8 cellular contexts compared by ENCODE assay signal in the genomic region with DNA sequence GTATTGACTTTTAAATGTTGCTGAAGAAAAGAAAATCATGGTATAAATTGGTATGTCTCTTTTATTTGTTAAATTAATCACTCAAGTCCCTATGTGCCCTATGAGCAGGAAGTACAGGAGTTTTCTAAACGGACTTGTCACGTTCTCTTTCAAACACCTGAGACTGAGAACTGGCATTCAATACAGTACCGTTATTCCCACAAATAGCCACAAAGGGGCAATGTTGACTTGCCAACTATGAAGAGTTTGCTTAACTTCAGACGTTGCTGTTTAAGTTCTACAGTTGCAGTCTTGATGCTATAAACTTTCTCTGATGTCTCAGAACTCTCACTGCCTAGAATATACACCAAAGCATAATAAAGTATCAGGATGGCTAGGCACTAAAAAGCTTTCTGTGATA. TPM values are rescaled to one million over a fixed set of nuclear protein-coding genes. Genes with fewer than 3 reads are reported as not detected.
DNase-seq lines count a peak whose midpoint lies in the region; ATAC-seq and TF ChIP-seq lines count a peak whose summit lies in the region.

No MANE protein-coding gene starts in this region.

- H3K27ac Mint-ChIP-seq in activated CD4-positive, alpha-beta T cell treated with anti-CD3 and anti-CD28 coated beads, Interleukin-2, amount 10 ng/mL, durations not matched to agents 7 days and 5 days: no peak overlapping the region
- no peak overlapping the region for H3K27ac Mint-ChIP-seq in nephron

- TF ChIP-seq CTCF in nephron (IDR thresholded peaks at IDR 0.05; ENCODE audit: unreplicated experiment in 3 of 3): peak; percentile 56 to 68 (median 61)

- no peaks in the 10 kb centered on the region for H3K4me1 Mint-ChIP-seq in activated CD4-positive, alpha-beta T cell treated with anti-CD3 and anti-CD28 coated beads, Interleukin-2, amount 10 ng/mL, durations not matched to agents 7 days and 5 days
- H3K4me1 Mint-ChIP-seq in nephron: no peaks in the 10 kb centered on the region

- POLR2A ChIA-PET in activated CD4-positive, alpha-beta T cell treated with anti-CD3 and anti-CD28 coated beads, Interleukin-2, amount 10 ng/mL, durations not matched to agents 7 days and 5 days (lab: Charles Lee): no interaction called here

- no peak overlapping the region for H3K4me3 Mint-ChIP-seq in activated CD4-positive, alpha-beta T cell treated with anti-CD3 and anti-CD28 coated beads, Interleukin-2, amount 10 ng/mL, durations not matched to agents 7 days and 5 days
- H3K4me3 Mint-ChIP-seq in nephron: no peak overlapping the region

- DNase-seq in activated CD4-positive, alpha-beta T cell treated with anti-CD3 and anti-CD28 coated beads, Interleukin-2, amount 10 ng/mL, durations not matched to agents 7 days and 5 days: peak; percentile 26
- DNase-seq in activated CD4-positive, alpha-beta T cell treated with anti-CD3 and anti-CD28 coated beads, Interleukin-2, amount 50 U/mL, for 4 hours: no peak
- DNase-seq in HT-29 (ENCODE audit: low spot score) (peak; percentile 70), RPMI7951 (ENCODE audit: low read depth) (peak; percentile 27), fibroblast of gingiva (ENCODE audit: low read depth) (peak; percentile 15)
- no peak for DNase-seq in activated naive CD4-positive, alpha-beta T cell (lab: John Stamatoyannopoulos, UW)

- no peaks in the 10 kb centered on the region for H3K9me3 Mint-ChIP-seq in activated CD4-positive, alpha-beta T cell treated with anti-CD3 and anti-CD28 coated beads, Interleukin-2, amount 10 ng/mL, durations not matched to agents 7 days and 5 days
- no peaks in the 10 kb centered on the region for H3K9me3 Mint-ChIP-seq in nephron

- no peak for ATAC-seq in HG02884 (IDR thresholded peaks at IDR 0.05; ENCODE audit: unreplicated experiment)

- no peaks in the 10 kb centered on the region for H3K36me3 Mint-ChIP-seq in activated CD4-positive, alpha-beta T cell treated with anti-CD3 and anti-CD28 coated beads, Interleukin-2, amount 10 ng/mL, durations not matched to agents 7 days and 5 days (ENCODE audit: low read depth)
- no peaks in the 10 kb centered on the region for H3K36me3 Mint-ChIP-seq in nephron (ENCODE audit: low read depth)

- peaks cover 40% of the 10 kb centered on the region for H3K27me3 Mint-ChIP-seq in activated CD4-positive, alpha-beta T cell treated with anti-CD3 and anti-CD28 coated beads, Interleukin-2, amount 10 ng/mL, durations not matched to agents 7 days and 5 days
- H3K27me3 Mint-ChIP-seq in nephron (ENCODE audit: low read depth): peaks cover 17% of the 10 kb centered on the region

- CTCF ChIA-PET in activated CD4-positive, alpha-beta T cell treated with anti-CD3 and anti-CD28 coated beads, Interleukin-2, amount 10 ng/mL, durations not matched to agents 7 days and 5 days (lab: Charles Lee): interaction anchor here (0.6 kb wide), 1 partner anchor 350 kb away, joined by 3 read pairs; no protein-coding TSS in a partner anchor

RNA-seq across cellular contexts. Expression of a gene that starts 7.6 kb away (rescaled TPM):
- not detected for total RNA-seq in activated CD4-positive, alpha-beta T cell treated with anti-CD3 and anti-CD28 coated beads, Interleukin-2, amount 10 ng/mL, durations not matched to agents 7 days and 5 days
- not detected in 2 replicates for total RNA-seq in HT-29 (2014; rRNA removed; shearing (Covaris generic))
- not detected in 2 replicates for total RNA-seq in RPMI7951 (2014; rRNA removed; shearing (Covaris generic))

RNA-seq across cellular contexts. Expression of a gene that starts 16.2 kb away (rescaled TPM):
- total RNA-seq in activated CD4-positive, alpha-beta T cell treated with anti-CD3 and anti-CD28 coated beads, Interleukin-2, amount 10 ng/mL, durations not matched to agents 7 days and 5 days: not detected
- total RNA-seq in HT-29 (2014; rRNA removed; shearing (Covaris generic)): not detected in 2 replicates
- total RNA-seq in RPMI7951 (2014; rRNA removed; shearing (Covaris generic)): not detected in 2 replicates

RNA-seq across cellular contexts. Expression of a gene that starts 36.2 kb away (rescaled TPM):
- total RNA-seq in activated CD4-positive, alpha-beta T cell treated with anti-CD3 and anti-CD28 coated beads, Interleukin-2, amount 10 ng/mL, durations not matched to agents 7 days and 5 days: not detected
- not detected in 2 replicates for total RNA-seq in HT-29 (2014; rRNA removed; shearing (Covaris generic))
- not detected in 2 replicates for total RNA-seq in RPMI7951 (2014; rRNA removed; shearing (Covaris generic))

RNA-seq across cellular contexts. Expression of a gene that starts 54.7 kb away (rescaled TPM):
- total RNA-seq in activated CD4-positive, alpha-beta T cell treated with anti-CD3 and anti-CD28 coated beads, Interleukin-2, amount 10 ng/mL, durations not matched to agents 7 days and 5 days: not detected
- not detected in 2 replicates for total RNA-seq in HT-29 (2014; rRNA removed; shearing (Covaris generic))
- total RNA-seq in RPMI7951 (2014; rRNA removed; shearing (Covaris generic)): not detected in 2 replicates

Comparison
In these comparisons a context has a peak if more than half of its experiments do, and no peak if none do; other contexts are left out.
1. DNase-seq: peak in activated CD4-positive, alpha-beta T cell treated with anti-CD3 and anti-CD28 coated beads, Interleukin-2, amount 10 ng/mL, durations not matched to agents 7 days and 5 days (single experiment), HT-29 (single experiment), RPMI7951 (single experiment) and fibroblast of gingiva (single experiment); none in activated CD4-positive, alpha-beta T cell treated with anti-CD3 and anti-CD28 coated beads, Interleukin-2, amount 50 U/mL, for 4 hours (0 of 2) and activated naive CD4-positive, alpha-beta T cell (0 of 4).